In the genomic region with DNA sequence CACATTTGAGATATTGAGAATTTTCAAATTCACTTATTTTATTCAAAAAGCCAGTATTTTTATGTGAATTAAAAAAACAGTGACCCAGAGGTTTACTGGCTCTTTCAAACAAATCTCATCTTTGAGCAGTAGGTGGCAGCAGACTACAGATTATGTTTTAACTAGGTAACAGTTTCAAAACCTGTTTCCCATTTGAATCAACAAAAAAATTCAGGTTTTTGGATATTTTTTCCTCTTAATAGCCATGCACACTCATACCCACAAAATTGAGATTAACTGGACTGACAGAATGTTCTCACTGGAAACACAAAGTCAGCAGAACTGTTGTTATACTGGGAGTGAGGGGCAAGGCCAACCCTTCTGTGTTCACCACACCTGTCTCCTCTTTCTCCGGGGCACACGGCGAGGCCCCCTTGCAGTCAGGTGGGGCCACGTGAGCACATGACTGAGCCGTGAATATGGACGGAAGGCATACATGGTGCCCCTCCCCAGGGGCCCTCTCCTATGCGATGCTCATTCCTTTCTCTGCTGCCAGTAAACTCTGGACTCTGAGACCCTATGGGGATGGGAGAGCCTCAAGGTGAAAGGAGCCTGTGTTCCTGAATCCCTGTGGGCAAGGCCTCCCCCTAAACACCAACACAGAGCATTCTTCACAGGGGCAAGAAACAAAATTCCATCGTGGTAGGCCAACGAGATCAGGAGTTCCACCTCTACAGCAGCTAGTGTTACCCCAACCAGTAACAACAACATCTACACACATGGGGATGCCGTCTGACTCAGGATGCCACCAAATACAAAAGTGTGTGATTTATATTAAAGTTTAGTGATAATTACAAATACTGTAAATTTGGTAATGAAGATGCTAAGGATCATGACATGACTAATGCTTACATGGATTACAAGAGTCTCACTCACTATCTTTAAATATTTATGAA, we compare ENCODE assay signal across 8 cellular contexts.
DNase-seq lines count a peak whose midpoint lies in the region; ATAC-seq and TF ChIP-seq lines count a peak whose summit lies in the region.

No MANE protein-coding gene starts in this region.

- peak overlapping the region; percentile 57 for H3K27ac ChIP-seq in CD4-positive, CD25-positive, alpha-beta regulatory T cell (ENCODE audit: insufficient read depth, low read length, poor library complexity, severe bottlenecking)
- H3K27ac ChIP-seq in WERI-Rb-1 (no peak overlapping the region; the same call in 1 of the 2 replicates), esophagus muscularis mucosa (replicated peaks in 1 of 4) (no peak overlapping the region)

- ATAC-seq in CD4-positive, CD25-positive, alpha-beta regulatory T cell (ENCODE audit: low read depth in 2 of 2) = peak; percentile 60 to 69
- ATAC-seq in GM18520 (IDR thresholded peaks at IDR 0.05; ENCODE audit: unreplicated experiment) = peak; percentile 36
- ATAC-seq in GM18873 (IDR thresholded peaks at IDR 0.05; ENCODE audit: low FRiP score, unreplicated experiment) = no peak

- H3K9me3 Mint-ChIP-seq in CD4-positive, CD25-positive, alpha-beta regulatory T cell = no peaks in the 10 kb centered on the region
- no peaks in the 10 kb centered on the region for H3K9me3 Mint-ChIP-seq in nephron

- no peak overlapping the region for H3K4me3 ChIP-seq in CD4-positive, CD25-positive, alpha-beta regulatory T cell (ENCODE audit: low read depth, low read length)
- H3K4me3 ChIP-seq in WERI-Rb-1 (ENCODE audit: low read depth, low read length) (no peak overlapping the region), esophagus muscularis mucosa (no peak overlapping the region)

- intact Hi-C loops in esophagus muscularis mucosa (cut with DNase I) = loop anchor here (1.0 to 10.0 kb wide), 5 partner anchors 52 to 315 kb away; a partner anchor contains a TSS

- H3K4me1 ChIP-seq in CD4-positive, CD25-positive, alpha-beta regulatory T cell (ENCODE audit: control insufficient read depth, insufficient read depth, low read length, poor library complexity, severe bottlenecking) = peaks cover 10% of the 10 kb centered on the region
- peaks cover 0 to 21% (median 16%) of the 10 kb centered on the region in 4 donors for H3K4me1 ChIP-seq in esophagus muscularis mucosa

- peak; percentile 24; the same call in 1 of the 2 replicates for TF ChIP-seq CTCF in WERI-Rb-1 (IDR thresholded peaks at IDR 0.05; ENCODE audit: low read depth, low read length)
- TF ChIP-seq CTCF in esophagus muscularis mucosa (IDR thresholded peaks at IDR 0.05) = peak; percentile 66 to 78 (median 76)
- TF ChIP-seq CTCF in nephron (IDR thresholded peaks at IDR 0.05; ENCODE audit: unreplicated experiment in 3 of 3) = peak; percentile 65 to 89 (median 81)

- WGBS in esophagus muscularis mucosa = 37% methylated on average over 10 of the region's 10 CpGs

- peak overlapping the region; percentile 77 to 93 (median 91) for H3K27ac Mint-ChIP-seq in CD4-positive, CD25-positive, alpha-beta regulatory T cell
- H3K27ac Mint-ChIP-seq in nephron = peak overlapping the region; percentile 1 to 35 (median 10)

- no peak for TF ChIP-seq EP300 in esophagus muscularis mucosa (IDR thresholded peaks at IDR 0.05)

- no peaks in the 10 kb centered on the region for H3K9me3 ChIP-seq in CD4-positive, CD25-positive, alpha-beta regulatory T cell (ENCODE audit: control insufficient read depth in 2 of 2, low read length in 2 of 2)
- no peaks in the 10 kb centered on the region for H3K9me3 ChIP-seq in WERI-Rb-1 (ENCODE audit: severe bottlenecking)
- H3K9me3 ChIP-seq in esophagus muscularis mucosa = no peaks in the 10 kb centered on the region

- H3K36me3 Mint-ChIP-seq in CD4-positive, CD25-positive, alpha-beta regulatory T cell = peaks cover 44% of the 10 kb centered on the region
- H3K36me3 Mint-ChIP-seq in nephron (ENCODE audit: low read depth) = peaks cover 36% of the 10 kb centered on the region

- no peak overlapping the region for H3K4me3 Mint-ChIP-seq in CD4-positive, CD25-positive, alpha-beta regulatory T cell
- no peak overlapping the region for H3K4me3 Mint-ChIP-seq in nephron

- TF ChIP-seq POLR2A in esophagus muscularis mucosa (IDR thresholded peaks at IDR 0.05; ENCODE audit: low read depth) = no peak

- no peaks in the 10 kb centered on the region for H3K27me3 Mint-ChIP-seq in CD4-positive, CD25-positive, alpha-beta regulatory T cell
- no peaks in the 10 kb centered on the region for H3K27me3 Mint-ChIP-seq in nephron (ENCODE audit: low read depth)

- H3K4me1 Mint-ChIP-seq in CD4-positive, CD25-positive, alpha-beta regulatory T cell = peaks cover 11 to 28% (median 25%) of the 10 kb centered on the region in 4 donors
- H3K4me1 Mint-ChIP-seq in nephron = peaks cover 5% of the 10 kb centered on the region

- DNase-seq in CD4-positive, CD25-positive, alpha-beta regulatory T cell = peak; percentile 34 to 80 (median 77)
- peak; percentile 16 for DNase-seq in NCI-H2029 treated with DMSO at 0.1 percent for 48 hours (lab: John Stamatoyannopoulos, UW)
- no peak for DNase-seq in WERI-Rb-1
- peak; percentile 75 for DNase-seq in esophagus muscularis mucosa (ENCODE audit: extremely low spot score)
- DNase-seq in mesenteric fat pad (ENCODE audit: low spot score) = no peak

- H3K27me3 ChIP-seq in CD4-positive, CD25-positive, alpha-beta regulatory T cell (ENCODE audit: control insufficient read depth, insufficient read depth, low read length) = no peaks in the 10 kb centered on the region
- H3K27me3 ChIP-seq in WERI-Rb-1 (ENCODE audit: insufficient read depth, low read depth, severe bottlenecking) = no peaks in the 10 kb centered on the region
- no peaks in the 10 kb centered on the region for H3K27me3 ChIP-seq in esophagus muscularis mucosa

- peaks cover 89% of the 10 kb centered on the region for H3K36me3 ChIP-seq in CD4-positive, CD25-positive, alpha-beta regulatory T cell (ENCODE audit: control insufficient read depth, insufficient read depth, low read length)
- H3K36me3 ChIP-seq in WERI-Rb-1 (peaks cover 54% of the 10 kb centered on the region), esophagus muscularis mucosa (peaks cover 0 to 58% (median 45%) of the 10 kb centered on the region in 4 donors)

Comparison
In these comparisons a context has a peak if more than half of its experiments do, and no peak if none do; other contexts are left out.
1. DNase-seq: peak in CD4-positive, CD25-positive, alpha-beta regulatory T cell (3 of 3), NCI-H2029 treated with DMSO at 0.1 percent for 48 hours (single experiment) and esophagus muscularis mucosa (single experiment); none in WERI-Rb-1 (single experiment) and mesenteric fat pad (single experiment).
2. CTCF ChIP-seq: peak in every context shown above with its lines; median percentile 81 in nephron; 76 in esophagus muscularis mucosa; 24 in WERI-Rb-1.